ENCODE assay signal across 10 cellular contexts in the genomic region with DNA sequence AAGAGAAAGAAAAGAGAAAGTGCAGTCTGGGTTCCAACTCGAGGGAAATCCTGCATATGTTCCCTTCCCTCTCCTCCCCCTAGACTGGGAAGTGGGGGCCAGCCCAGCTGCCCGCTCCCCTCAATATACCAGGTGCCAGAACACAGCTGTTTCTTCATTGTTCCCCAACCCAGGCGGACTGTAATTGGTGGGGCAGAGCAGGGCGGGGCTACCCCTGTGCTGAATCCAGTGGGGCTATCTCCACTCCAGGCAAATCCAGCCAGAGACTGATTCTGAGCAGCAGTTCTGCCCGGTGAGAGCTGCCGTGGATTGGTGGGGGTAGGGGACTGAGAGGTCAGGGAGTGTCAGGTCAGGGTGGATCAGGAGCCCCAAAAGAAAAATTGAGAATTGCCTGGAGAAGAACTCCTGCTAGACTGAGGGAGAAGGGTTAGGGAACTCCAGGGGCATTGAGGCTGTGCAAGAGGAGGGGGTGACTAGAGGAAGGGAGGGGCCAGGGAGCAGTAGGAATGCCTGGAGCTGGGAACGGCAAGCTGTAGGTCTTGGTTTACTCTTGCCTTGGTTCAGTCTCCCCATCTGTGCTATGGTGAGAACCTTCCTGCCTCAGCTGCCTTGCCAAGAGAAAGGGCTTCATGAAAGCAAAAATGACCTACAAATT. TPM values are rescaled to one million over a fixed set of nuclear protein-coding genes. Genes with fewer than 3 reads are reported as not detected.
DNase-seq lines count a peak whose midpoint lies in the region; ATAC-seq, FAIRE-seq and TF ChIP-seq lines count a peak whose summit lies in the region.
"Had no signal": no experiment of that assay in that cellular context is flagged by ENCODE, and none has a peak within 500 bp of the region (broad histone marks: within the 10 kb centered on the region; RNA-seq: fewer than 3 reads in every experiment).

MYMX (plus strand) TSS at position 250 of the 655 bp plus-strand sequence. CDS start 546 bp downstream, outside the sequence.

- DNase-seq in MV-4-11 (lab: John Stamatoyannopoulos, UW) (peak; percentile 48), astrocyte (ENCODE audit: low read depth) (no peak), testis (no peak), GM12891 (ENCODE audit: insufficient read length, low spot score) (no peak), inferior parietal cortex (ENCODE audit: extremely low spot score) (no peak)
- DNase-seq in activated naive CD4-positive, alpha-beta T cell treated with anti-CD3 and anti-CD28 coated beads, Interleukin-2, amount 50 U/mL, for 72 hours (ENCODE audit: low spot score in 2 of 2), result no peak

- no peak within 1 kb of the TSS for H3K4me3 Mint-ChIP-seq in astrocyte (ENCODE audit: unreplicated experiment)

- TF ChIP-seq RAD21 in liver (IDR thresholded peaks at IDR 0.05), result no peak

- peak within 1 kb of the TSS; percentile 31 for H3K4me2 ChIP-seq in astrocyte (ENCODE audit: low read length)

- intact Hi-C loops in testis (cut with DNase I; ENCODE audit: low total_unique reads), result no loop called here

- no peak within 1 kb of the TSS for H3K27ac ChIP-seq in astrocyte (ENCODE audit: low read depth, low read length)
- H3K27ac ChIP-seq in liver (ENCODE audit: low read depth in 1 of 2, low read length in 2 of 2), result peak within 1 kb of the TSS; percentile 82 to 92
- peak within 1 kb of the TSS; percentile 61 to 92 for H3K27ac ChIP-seq in testis

- H3K4me3 ChIP-seq in astrocyte (ENCODE audit: insufficient read depth, low read depth, low read length), result no peak within 1 kb of the TSS
- no peak within 1 kb of the TSS for H3K4me3 ChIP-seq in liver (ENCODE audit: low read depth in 1 of 3, low read length in 3 of 3)
- no peak within 1 kb of the TSS for H3K4me3 ChIP-seq in testis

- H4K20me1 ChIP-seq in astrocyte (ENCODE audit: insufficient read depth, low read length), result no peaks in the 10 kb centered on the region

- H3K27me3 ChIP-seq in astrocyte (ENCODE audit: insufficient read depth, low read length) (peaks cover 6% of the 10 kb centered on the region), liver (ENCODE audit: control insufficient read depth in 4 of 4, insufficient read depth in 4 of 4, low read length in 3 of 4) (no peaks in the 10 kb centered on the region), testis (no peaks in the 10 kb centered on the region)

- no peak for ATAC-seq in esophagus mucosa
- ATAC-seq in activated naive CD4-positive, alpha-beta T cell treated with anti-CD3 and anti-CD28 coated beads, Interleukin-2, amount 50 U/mL, for 72 hours, result no peak

- no peak for TF ChIP-seq POLR2A in testis (IDR thresholded peaks at IDR 0.05)
- TF ChIP-seq POLR2A in GM12891 (IDR thresholded peaks at IDR 0.05; ENCODE audit: low read depth, low read length), result no peak

- H3K27ac Mint-ChIP-seq in astrocyte (ENCODE audit: unreplicated experiment), result peak within 1 kb of the TSS; percentile 78
- no peak within 1 kb of the TSS for H3K27ac Mint-ChIP-seq in activated naive CD4-positive, alpha-beta T cell treated with anti-CD3 and anti-CD28 coated beads, Interleukin-2, amount 50 U/mL, for 72 hours

- H3K4me1 ChIP-seq in astrocyte (ENCODE audit: insufficient read depth, low read length) (peaks cover 23% of the 10 kb centered on the region), liver (ENCODE audit: control insufficient read depth in 4 of 4, insufficient read depth in 4 of 4, low read length in 3 of 4) (peaks cover 30 to 53% (median 35%) of the 10 kb centered on the region in 4 donors), testis (peaks cover 36% of the 10 kb centered on the region)

- H3K36me3 ChIP-seq in astrocyte (ENCODE audit: insufficient read depth, low read length) (no peaks in the 10 kb centered on the region), liver (ENCODE audit: control insufficient read depth in 4 of 4, insufficient read depth in 3 of 4, low read depth in 1 of 4, low read length in 3 of 4) (no peaks in the 10 kb centered on the region), testis (ENCODE audit: low read depth, missing control alignments) (no peaks in the 10 kb centered on the region)

- H2AFZ ChIP-seq in astrocyte (ENCODE audit: low read depth, low read length), result peak within 1 kb of the TSS; percentile 64

- H3K9me3 ChIP-seq in astrocyte (ENCODE audit: insufficient read depth, low read depth, low read length), result no peaks in the 10 kb centered on the region
- no peaks in the 10 kb centered on the region for H3K9me3 ChIP-seq in liver (ENCODE audit: control insufficient read depth in 4 of 4, low read length in 3 of 4)
- H3K9me3 ChIP-seq in testis, result no peaks in the 10 kb centered on the region

- FAIRE-seq in astrocyte (lab: Jason Lieb, UNC) (no peak), GM12891 (lab: Jason Lieb, UNC) (no peak)

- H3K4me1 Mint-ChIP-seq in astrocyte (ENCODE audit: low read depth, unreplicated experiment), result peaks cover 14% of the 10 kb centered on the region

- TF ChIP-seq CTCF in astrocyte (IDR thresholded peaks at IDR 0.05; ENCODE audit: insufficient read depth, low read depth, low read length) (no peak), liver (IDR thresholded peaks at IDR 0.05; ENCODE audit: low read depth, low read length, missing input control) (no peak), testis (IDR thresholded peaks at IDR 0.05) (no peak)

- no peak within 1 kb of the TSS for H3K9ac ChIP-seq in astrocyte (ENCODE audit: low read length)
- H3K9ac ChIP-seq in liver (ENCODE audit: low read depth in 1 of 2, low read length in 2 of 2), result peak within 1 kb of the TSS in 1 of 2 donors; percentile 9

- WGBS in liver, result 53% methylated on average over 7 of the region's 7 CpGs
- 30 to 41% methylated on average over 7 of the region's 7 CpGs for WGBS in testis, 2 donors

- H3K9me3 Mint-ChIP-seq in astrocyte (ENCODE audit: unreplicated experiment), result no peaks in the 10 kb centered on the region
- no peaks in the 10 kb centered on the region for H3K9me3 Mint-ChIP-seq in activated naive CD4-positive, alpha-beta T cell treated with anti-CD3 and anti-CD28 coated beads, Interleukin-2, amount 50 U/mL, for 72 hours

- peaks cover 25% of the 10 kb centered on the region for H3K27me3 Mint-ChIP-seq in astrocyte (ENCODE audit: low read depth, unreplicated experiment)

- no peaks in the 10 kb centered on the region for H3K79me2 ChIP-seq in astrocyte (ENCODE audit: insufficient read depth, low read length)

- H3K36me3 Mint-ChIP-seq in astrocyte (ENCODE audit: low read depth, unreplicated experiment), result no peaks in the 10 kb centered on the region
- H3K36me3 Mint-ChIP-seq in activated naive CD4-positive, alpha-beta T cell treated with anti-CD3 and anti-CD28 coated beads, Interleukin-2, amount 50 U/mL, for 72 hours, result no peaks in the 10 kb centered on the region

TF ChIP-seq in liver, 16 proteins besides CTCF, POLR2A, EP300 and RAD21:
- no peak for TF ChIP-seq FOXA2 (IDR thresholded peaks at IDR 0.05)
- TF ChIP-seq JUND (IDR thresholded peaks at IDR 0.05), result no peak
- TF ChIP-seq ZBTB33 (IDR thresholded peaks at IDR 0.05), result no peak

TF ChIP-seq in GM12891, 5 proteins besides CTCF, POLR2A, EP300 and RAD21:
- no peak for TF ChIP-seq SPI1 (IDR thresholded peaks at IDR 0.05; ENCODE audit: low read depth, low read length)
- no peak for TF ChIP-seq POLR2AphosphoS5 (IDR thresholded peaks at IDR 0.05; ENCODE audit: low read depth, low read length)
- TF ChIP-seq POU2F2 (IDR thresholded peaks at IDR 0.05; ENCODE audit: low read depth, low read length), result no peak
- TF ChIP-seq PAX5 (IDR thresholded peaks at IDR 0.05; ENCODE audit: insufficient read depth, low read length, severe bottlenecking), result no peak
- no peak for TF ChIP-seq TAF1 (IDR thresholded peaks at IDR 0.05; ENCODE audit: low read depth, low read length)

RNA-seq across cellular contexts. Expression of gene MYMX, which starts in this region (rescaled TPM):
- not detected in 2 replicates for total RNA-seq in astrocyte
- not detected for total RNA-seq in liver
- under 1 TPM in 1 of 2 donors, not detected in 1; 0.14 TPM for polyA plus RNA-seq in liver
- under 1 TPM in 1 of 2 donors, not detected in 1; 0.87 TPM for total RNA-seq in testis
- 0.73 TPM for polyA plus RNA-seq in testis (ENCODE audit: insufficient read depth, low read depth, low replicate concordance)
- 0.44 TPM for total RNA-seq in esophagus mucosa
- 0.12 TPM for polyA plus RNA-seq in GM12891 (2012; ENCODE audit: low read depth, missing spikeins)
- total RNA-seq in activated naive CD4-positive, alpha-beta T cell treated with anti-CD3 and anti-CD28 coated beads, Interleukin-2, amount 50 U/mL, for 72 hours, result not detected
- total RNA-seq: mononuclear cell; T-helper 2 cell treated with Interferon-gamma antibody and Interleukin-4, amounts not matched to agents 100 ng/mL and 5 ng/mL, for 36 hours had no signal
